ENCODE assay signal across 27 cellular contexts in genomic region chr2:64820901-64821300, GRCh38.
A peak's percentile ranks its signal among the peaks of the same experiment; 100 is the strongest.
DNase-seq lines count a peak whose midpoint lies in the region; ATAC-seq, FAIRE-seq and TF ChIP-seq lines count a peak whose summit lies in the region.
"Had no signal": no experiment of that assay in that cellular context is flagged by ENCODE, and none has a peak within 500 bp of the region (broad histone marks: within the 10 kb centered on the region; RNA-seq: fewer than 3 reads in every experiment).

No MANE protein-coding gene starts in this region.

- no peaks in the 10 kb centered on the region for H3K36me3 Mint-ChIP-seq in CD4-positive, alpha-beta memory T cell
- H3K36me3 Mint-ChIP-seq in memory B cell, result no peaks in the 10 kb centered on the region
- H3K36me3 Mint-ChIP-seq: CD14-positive monocyte had no signal

- FAIRE-seq in GM19239 (lab: Jason Lieb, UNC), result peak; percentile 18
- FAIRE-seq: endometrium, G401.6, H54, pancreas had no signal

- H3K27me3 Mint-ChIP-seq in CD4-positive, alpha-beta memory T cell, result no peaks in the 10 kb centered on the region
- H3K27me3 Mint-ChIP-seq in memory B cell, result no peaks in the 10 kb centered on the region
- H3K27me3 Mint-ChIP-seq: activated T-cell treated with anti-CD3 and anti-CD28 coated beads, Interleukin-2, amount 50 U/mL, for 24 hours; stimulated activated naive CD8-positive, alpha-beta T cell treated with anti-CD3 and anti-CD28 coated beads, Interleukin-15, Interleukin-2, amounts not matched to agents 100 ng/mL and 50 ng/mL, for 24 hours had no signal

- no peaks in the 10 kb centered on the region for H4K20me1 ChIP-seq in PC-9 (ENCODE audit: insufficient read depth)

- no TSS peak for BruUV-seq in PC-9 (replicated peaks; lab: Mats Ljungman, UMichigan)

- H3K4me1 Mint-ChIP-seq in CD4-positive, alpha-beta memory T cell, result peaks cover 15 to 34% (median 21%) of the 10 kb centered on the region in 4 donors
- peaks cover 43% of the 10 kb centered on the region for H3K4me1 Mint-ChIP-seq in memory B cell

- ATAC-seq in memory B cell (ENCODE audit: low read depth), result peak; percentile 5
- no peak for ATAC-seq in HG02571 (IDR thresholded peaks at IDR 0.05; ENCODE audit: unreplicated experiment)
- ATAC-seq in left cardiac atrium, result no peak
- ATAC-seq: activated CD4-positive, CD25-positive, alpha-beta regulatory T cell treated with anti-CD3 and anti-CD28 coated beads, Interleukin-2, amount 50 U/mL, for 24 hours; left ventricle myocardium superior; pancreas had no signal

- H3K36me3 ChIP-seq in CD4-positive, alpha-beta memory T cell (ENCODE audit: insufficient read depth, low read length), result no peaks in the 10 kb centered on the region
- no peaks in the 10 kb centered on the region for H3K36me3 ChIP-seq in PC-9 (ENCODE audit: low read depth)
- H3K36me3 ChIP-seq: pancreas, thyroid gland had no signal

- H3K27ac ChIP-seq in CD4-positive, alpha-beta memory T cell (ENCODE audit: low read depth, low read length), result no peak overlapping the region
- H3K27ac ChIP-seq in VCaP, result peak overlapping the region; percentile 5; the same call in 1 of the 2 replicates
- no peak overlapping the region for H3K27ac ChIP-seq in PC-9
- H3K27ac ChIP-seq: pancreas, thyroid gland had no signal

- TF ChIP-seq CTCF in VCaP (conservative IDR thresholded peaks at IDR 0.05) (no peak), PC-9 (conservative IDR thresholded peaks at IDR 0.05) (no peak)

- H3K9me3 ChIP-seq in CD4-positive, alpha-beta memory T cell (ENCODE audit: control insufficient read depth in 1 of 2, low read length in 2 of 2), result no peaks in the 10 kb centered on the region
- no peaks in the 10 kb centered on the region for H3K9me3 ChIP-seq in PC-9 (ENCODE audit: insufficient read depth, low read depth)
- H3K9me3 ChIP-seq: pancreas, thyroid gland had no signal

- intact Hi-C loops in CD4-positive, alpha-beta memory T cell (cut with micrococcal nuclease), result loop anchor here (1.0 kb wide), 1 partner anchor 10 kb away; no protein-coding TSS in a partner anchor
- intact Hi-C loops in left cardiac atrium (cut with DNase I) (no loop called here), PC-9 (cut with micrococcal nuclease; ENCODE audit: unreplicated experiment) (no loop called here)

- no peak for DNase-seq in CD4-positive, alpha-beta memory T cell
- DNase-seq in GM19239 (ENCODE audit: insufficient read length, low spot score), result no peak
- DNase-seq in memory B cell (ENCODE audit: low spot score in 2 of 2), result no peak
- DNase-seq in activated CD8-positive, alpha-beta memory T cell treated with anti-CD3 and anti-CD28 coated beads for 24 hours, result no peak
- DNase-seq in left cardiac atrium, result no peak
- no peak for DNase-seq in PC-9
- DNase-seq: activated naive CD4-positive, alpha-beta T cell; activated T-cell treated with anti-CD3 and anti-CD28 coated beads, Interleukin-2, amount 50 U/mL, for 24 hours; aorta; hypothalamus; left ventricle myocardium superior; NCI-H1092 treated with DMSO at 0.1 percent for 48 hours; NCI-H187 treated with DMSO at 0.1 percent for 48 hours; NCI-H226; NCI-H748 treated with DMSO at 0.1 percent for 48 hours; nephron progenitor cell; pancreas; thyroid gland had no signal

- H2AFZ ChIP-seq in PC-9, result no peak overlapping the region

- POLR2A ChIA-PET in CD4-positive, alpha-beta memory T cell (lab: Charles Lee; ENCODE audit: partially characterized antibody), result interaction anchor here (0.6 to 3.1 kb wide), 6 partner anchors 10 to 202 kb away, joined by 3 to 29 read pairs (median 10); partner anchors contain the start of gene SERTAD2
- POLR2A ChIA-PET in PC-9 (lab: Charles Lee; ENCODE audit: unreplicated experiment), result no interaction called here

- no peaks in the 10 kb centered on the region for H3K9me2 ChIP-seq in PC-9 (ENCODE audit: insufficient read depth)

- H3K79me2 ChIP-seq in PC-9 (ENCODE audit: low read depth), result no peaks in the 10 kb centered on the region

- H3K9me3 Mint-ChIP-seq in CD4-positive, alpha-beta memory T cell, result no peaks in the 10 kb centered on the region
- H3K9me3 Mint-ChIP-seq in memory B cell, result no peaks in the 10 kb centered on the region
- H3K9me3 Mint-ChIP-seq: activated T-cell treated with anti-CD3 and anti-CD28 coated beads, Interleukin-2, amount 50 U/mL, for 24 hours; CD14-positive monocyte; nephron progenitor cell; stimulated activated naive CD8-positive, alpha-beta T cell treated with anti-CD3 and anti-CD28 coated beads, Interleukin-15, Interleukin-2, amounts not matched to agents 100 ng/mL and 50 ng/mL, for 24 hours; T-helper 2 cell treated with Interferon-gamma antibody and Interleukin-4, amounts not matched to agents 5 μg/mL and 100 μg/mL, for 36 hours had no signal

- H3F3A ChIP-seq in PC-9 (ENCODE audit: insufficient read depth, low read depth), result peaks cover 13% of the 10 kb centered on the region; the same call in 1 of the 2 replicates

- no peaks in the 10 kb centered on the region for H3K27me3 ChIP-seq in CD4-positive, alpha-beta memory T cell (ENCODE audit: insufficient read depth, low read length)
- H3K27me3 ChIP-seq in PC-9 (ENCODE audit: insufficient read depth, low read depth), result no peaks in the 10 kb centered on the region
- H3K27me3 ChIP-seq: pancreas, thyroid gland had no signal

- H3K4me2 ChIP-seq in PC-9, result no peak overlapping the region

- peaks cover 23% of the 10 kb centered on the region for H3K4me1 ChIP-seq in CD4-positive, alpha-beta memory T cell (ENCODE audit: insufficient read depth, low read length)
- H3K4me1 ChIP-seq in PC-9 (replicated peaks; ENCODE audit: insufficient read depth), result peaks cover 43% of the 10 kb centered on the region
- H3K4me1 ChIP-seq: pancreas, thyroid gland had no signal

- H3K27ac Mint-ChIP-seq in CD4-positive, alpha-beta memory T cell, result peak overlapping the region in 5 of 7 donors; percentile 42 to 89 (median 69)
- H3K27ac Mint-ChIP-seq in memory B cell, result peak overlapping the region; percentile 96
- H3K27ac Mint-ChIP-seq: nephron progenitor cell had no signal

- H3K4me3 Mint-ChIP-seq in CD4-positive, alpha-beta memory T cell, result no peak overlapping the region
- H3K4me3 Mint-ChIP-seq in memory B cell, result no peak overlapping the region
- H3K4me3 Mint-ChIP-seq: CD14-positive monocyte, nephron progenitor cell had no signal

- no peak overlapping the region for H3K4me3 ChIP-seq in CD4-positive, alpha-beta memory T cell (ENCODE audit: low read length in 2 of 2)
- H3K4me3 ChIP-seq in PC-9, result no peak overlapping the region
- H3K4me3 ChIP-seq: pancreas, thyroid gland had no signal

- CTCF ChIA-PET in CD4-positive, alpha-beta memory T cell (lab: Charles Lee; ENCODE audit: partially characterized antibody), result interaction anchor here (0.8 to 3.7 kb wide), 10 partner anchors 8 to 764 kb away, joined by 3 to 24 read pairs (median 5); partner anchors contain the start of genes AFTPH and SERTAD2
- CTCF ChIA-PET in PC-9 (lab: Charles Lee), result no interaction called here
